Comparison of ENCODE assay signal across 28 cellular contexts in the genomic region with DNA sequence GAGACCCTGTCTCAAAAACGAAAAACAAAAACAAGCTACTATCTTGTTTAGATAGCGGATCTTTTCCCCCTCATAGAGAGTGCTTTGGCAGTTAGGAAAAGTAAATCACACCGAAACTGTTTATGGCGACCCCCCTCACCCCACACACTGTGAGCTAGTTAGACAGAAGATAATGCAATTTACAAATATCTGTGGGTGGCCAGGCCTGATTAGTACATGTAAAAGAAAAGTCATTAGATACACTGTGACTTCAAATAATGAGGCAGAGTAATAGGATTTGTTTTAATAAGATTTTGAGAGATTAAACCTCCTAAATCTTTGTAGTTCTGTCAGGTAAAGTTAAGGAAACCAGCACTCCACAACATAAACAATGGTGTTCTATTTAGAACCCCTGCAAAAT.
"Had no signal": no experiment of that assay in that cellular context is flagged by ENCODE, and none has a peak within 500 bp of the region (broad histone marks: within the 10 kb centered on the region; RNA-seq: fewer than 3 reads in every experiment).

No MANE protein-coding gene starts in this region.

- DNase-seq: activated B cell treated with CpG ODN at 0.5 μM for 24 hours; activated CD4-positive, alpha-beta memory T cell treated with anti-CD3 and anti-CD28 coated beads for 36 hours; activated CD4-positive, alpha-beta T cell treated with anti-CD3 and anti-CD28 coated beads for 36 hours; activated CD4-positive, alpha-beta T cell treated with anti-CD3 and anti-CD28 coated beads, Interleukin-2, amount 10 ng/mL, durations not matched to agents 24 days and 14 days; activated CD4-positive, CD25-positive, alpha-beta regulatory T cell treated with anti-CD3 and anti-CD28 coated beads, Interleukin-2, amount 50 U/mL, for 72 hours; activated CD8-positive, alpha-beta memory T cell treated with anti-CD3 and anti-CD28 coated beads, Interleukin-2, amount 50 U/mL, for 48 hours; activated CD8-positive, alpha-beta T cell treated with anti-CD3 and anti-CD28 coated beads, Interleukin-2, amount 10 ng/mL, durations not matched to agents 7 days and 5 days; activated gamma-delta T cell; activated naive CD4-positive, alpha-beta T cell treated with anti-CD3 and anti-CD28 coated beads, Interleukin-2, amount 50 U/mL, for 16 hours; activated naive CD4-positive, alpha-beta T cell treated with Interleukin-2 at 50 U/mL for 16 hours; activated T-cell treated with anti-CD3 and anti-CD28 coated beads for 4 hours; activated T-cell treated with anti-CD3 and anti-CD28 coated beads, Interleukin-2, amount 50 U/mL, for 24 hours; activated T-cell treated with anti-CD3 and anti-CD28 coated beads, Interleukin-2, amount 50 U/mL, for 72 hours; amniotic stem cell; anterior cingulate cortex; caudate nucleus; cortex of kidney; dermis blood vessel endothelial cell; effector CD4-positive, alpha-beta T cell; effector memory CD8-positive, alpha-beta T cell; esophagus squamous epithelium; foreskin melanocyte; T-helper 1 cell; T-helper 17 cell; T1000; WERI-Rb-1 had no signal

- H3K27ac ChIP-seq: epithelial cell of prostate, esophagus squamous epithelium, gastroesophageal sphincter, WERI-Rb-1 had no signal

- H3K36me3 ChIP-seq: esophagus squamous epithelium, gastroesophageal sphincter, WERI-Rb-1 had no signal

- H3K4me3 ChIP-seq: esophagus squamous epithelium, gastroesophageal sphincter had no signal

- H3K27me3 ChIP-seq: esophagus squamous epithelium, gastroesophageal sphincter had no signal

- H3K9me3 ChIP-seq: esophagus squamous epithelium, gastroesophageal sphincter had no signal

- ATAC-seq: activated CD4-positive, alpha-beta T cell treated with anti-CD3 and anti-CD28 coated beads for 36 hours; activated CD8-positive, alpha-beta T cell treated with anti-CD3 and anti-CD28 coated beads, Interleukin-2, amount 10 ng/mL, durations not matched to agents 7 days and 5 days; activated T-cell treated with anti-CD3 and anti-CD28 coated beads, Interleukin-2, amount 50 U/mL, for 72 hours; effector memory CD8-positive, alpha-beta T cell; gastroesophageal sphincter; T-helper 17 cell had no signal
